ENCODE assay signal across 8 cellular contexts in the genomic region with DNA sequence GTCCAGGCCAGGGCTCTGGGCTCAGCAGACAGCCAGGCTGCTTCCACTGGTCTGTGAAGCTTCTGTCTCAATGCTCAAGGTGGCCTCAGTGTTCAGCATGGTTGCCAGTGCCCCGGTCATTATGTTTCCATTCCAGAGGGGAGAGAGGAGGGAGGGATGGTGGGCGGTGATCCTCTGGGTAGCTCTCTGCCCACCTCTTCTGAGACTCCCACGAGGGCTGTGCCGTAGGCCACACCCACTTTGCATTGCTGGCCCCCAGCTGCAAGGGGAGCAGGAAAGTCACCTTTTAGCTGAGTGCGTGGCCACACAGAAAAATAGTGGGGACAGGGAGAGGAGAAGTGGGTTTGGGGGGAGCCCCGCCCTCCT. TPM values are rescaled to one million over a fixed set of nuclear protein-coding genes. Genes with fewer than 3 reads are reported as not detected.
A peak's percentile ranks its signal among the peaks of the same experiment; 100 is the strongest.
DNase-seq lines count a peak whose midpoint lies in the region; ATAC-seq and TF ChIP-seq lines count a peak whose summit lies in the region.

No MANE protein-coding gene starts in this region.

- H3F3A ChIP-seq in GM23248 (ENCODE audit: insufficient read depth) = peaks cover 19% of the 10 kb centered on the region

- peaks cover 12% of the 10 kb centered on the region for H3K4me1 ChIP-seq in GM23248 (ENCODE audit: insufficient read depth)
- H3K4me1 ChIP-seq in SJCRH30 = peaks cover 4% of the 10 kb centered on the region; the same call in 1 of the 2 replicates
- H3K4me1 ChIP-seq in parathyroid adenoma = no peaks in the 10 kb centered on the region

- no peaks in the 10 kb centered on the region; the same call in 1 of the 2 replicates for H4K20me1 ChIP-seq in GM23248 (ENCODE audit: insufficient read depth)

- 10% methylated on average over 3 to 6 of the region's 6 CpGs for WGBS in GM23248 (ENCODE audit: low coverage in 1 of 2, low lambda C conversion rate in 2 of 2, missing lambda C conversion rate in 2 of 2), 2 experiments

- H3K9me3 ChIP-seq in GM23248 (ENCODE audit: low read depth) = no peaks in the 10 kb centered on the region
- no peaks in the 10 kb centered on the region for H3K9me3 ChIP-seq in SJCRH30 (replicated peaks)
- H3K9me3 ChIP-seq in parathyroid adenoma (ENCODE audit: control insufficient read depth, low read length) = no peaks in the 10 kb centered on the region

- H3K4me3 ChIP-seq in GM23248 (peak overlapping the region; percentile 72), SJCRH30 (peak overlapping the region; percentile 63), parathyroid adenoma (ENCODE audit: low read depth, low read length) (peak overlapping the region; percentile 22)

- TF ChIP-seq CTCF in parathyroid adenoma (IDR thresholded peaks at IDR 0.05) = no peak

- in situ Hi-C loops in GM23248 (cut with MboI) = no loop called here

- H3K79me2 ChIP-seq in GM23248 (ENCODE audit: insufficient read depth) = peaks cover 93% of the 10 kb centered on the region
- peaks cover 76% of the 10 kb centered on the region for H3K79me2 ChIP-seq in parathyroid adenoma

- H3K9me2 ChIP-seq in GM23248 (ENCODE audit: insufficient read depth) = no peaks in the 10 kb centered on the region

- H3K27ac ChIP-seq in GM23248 = peak overlapping the region; percentile 97
- H3K27ac ChIP-seq in SJCRH30 = peak overlapping the region; percentile 88
- H3K27ac ChIP-seq in parathyroid adenoma = peak overlapping the region; percentile 63

- H3K27me3 ChIP-seq in GM23248 (replicated peaks; ENCODE audit: insufficient read depth) (no peaks in the 10 kb centered on the region), SJCRH30 (no peaks in the 10 kb centered on the region), parathyroid adenoma (ENCODE audit: control insufficient read depth, insufficient read depth, low read length) (no peaks in the 10 kb centered on the region)

- ATAC-seq in HG02970 (IDR thresholded peaks at IDR 0.05; ENCODE audit: low FRiP score, unreplicated experiment) = no peak

- H3K36me3 ChIP-seq in GM23248 (ENCODE audit: low read depth) (no peaks in the 10 kb centered on the region; the same call in 1 of the 2 replicates), SJCRH30 (no peaks in the 10 kb centered on the region), parathyroid adenoma (ENCODE audit: control insufficient read depth, insufficient read depth, low read length) (no peaks in the 10 kb centered on the region)

- H3K9ac ChIP-seq in GM23248 (peak overlapping the region; percentile 93), parathyroid adenoma (no peak overlapping the region)

- H2AFZ ChIP-seq in GM23248 (0 out of 2 replicates have a peak overlapping the region, but pooled peaks have one; percentile 2), parathyroid adenoma (no peak overlapping the region)

- peak; percentile 71 for DNase-seq in EH (ENCODE audit: low read depth)
- peak; percentile 50 for DNase-seq in GM23248
- peak; percentile 78 to 79 for DNase-seq in SJCRH30
- peak; percentile 20 for DNase-seq in fibroblast of peridontal ligament (ENCODE audit: extremely low read depth)
- DNase-seq in GM19238 (ENCODE audit: insufficient read length, low spot score) = no peak
- no peak for DNase-seq in CD1c-positive myeloid dendritic cell (ENCODE audit: extremely low spot score)

- H3K4me2 ChIP-seq in GM23248 (ENCODE audit: unreplicated experiment) = peak overlapping the region; percentile 96
- H3K4me2 ChIP-seq in parathyroid adenoma (ENCODE audit: low read length) = peak overlapping the region; percentile 44

RNA-seq across cellular contexts. Expression of a gene that starts 42.5 kb away (rescaled TPM):
- 16.4 and 21.4 TPM in 2 replicates for total RNA-seq in GM23248 (2014; rRNA removed; shearing (Covaris generic))
- polyA plus RNA-seq in GM23248 (2016; fragmentation: Nextera tagmentation; extraction: Ambion mirVana) = 7.4 and 8.5 TPM in 2 replicates
- 22.1 and 23.4 TPM in 2 replicates for total RNA-seq in SJCRH30 (2014; rRNA removed; shearing (Covaris generic))

RNA-seq across cellular contexts. Expression of a gene that starts 50.8 kb away (rescaled TPM):
- total RNA-seq in GM23248 (2014; rRNA removed; shearing (Covaris generic)) = 44.5 and 48.7 TPM in 2 replicates
- polyA plus RNA-seq in GM23248 (2016; fragmentation: Nextera tagmentation; extraction: Ambion mirVana) = 31.1 and 31.2 TPM in 2 replicates
- 13.6 and 13.8 TPM in 2 replicates for total RNA-seq in SJCRH30 (2014; rRNA removed; shearing (Covaris generic))

Comparison
In these comparisons a context has a peak if more than half of its experiments do, and no peak if none do; other contexts are left out.
1. DNase-seq: peak in EH (single experiment), GM23248 (single experiment), SJCRH30 (2 of 2) and fibroblast of peridontal ligament (single experiment); none in GM19238 (single experiment) and CD1c-positive myeloid dendritic cell (single experiment).
2. H3K4me3 ChIP-seq: peak in every context shown above with its lines; median percentile 72 in GM23248; 63 in SJCRH30; 22 in parathyroid adenoma.
3. Peak in every context shown above with its lines, with median percentiles within 50 percentile points of each other: H3K27ac ChIP-seq.